In genomic region chr6:170243791-170244291, GRCh38 we compare ENCODE assay signal across 9 cellular contexts. TPM values are rescaled to one million over a fixed set of nuclear protein-coding genes. Genes with fewer than 3 reads are reported as not detected.
DNase-seq lines count a peak whose midpoint lies in the region; ATAC-seq lines count a peak whose summit lies in the region.
"Had no signal": no experiment of that assay in that cellular context is flagged by ENCODE, and none has a peak within 500 bp of the region (broad histone marks: within the 10 kb centered on the region; RNA-seq: fewer than 3 reads in every experiment).

No MANE protein-coding gene starts in this region.

- in situ Hi-C loops in KBM-7 (cut with MboI; ENCODE audit: low pct_unique_long_range_greater_than_20kb, low sequenced_read_pairs) = no loop called here

- H3K36me3 Mint-ChIP-seq in activated T-cell treated with anti-CD3 and anti-CD28 coated beads, Interleukin-2, amount 50 U/mL, for 72 hours (ENCODE audit: insufficient read depth in 2 of 2) = no peaks in the 10 kb centered on the region

- DNase-seq in AG20443 (ENCODE audit: low spot score) (peak; percentile 42), NCI-H2171 (lab: John Stamatoyannopoulos, UW) (peak; percentile 73), cerebellar cortex (ENCODE audit: low spot score) (peak; percentile 64), myocyte (ENCODE audit: low read depth) (peak; percentile 95), KBM-7 (no peak), NCI-H345 (lab: John Stamatoyannopoulos, UW) (no peak)
- DNase-seq in stimulated activated CD4-positive, alpha-beta T cell treated with anti-CD3 and anti-CD28 coated beads, Interleukin-15, amount 100 ng/mL, for 24 hours = no peak
- no peak for DNase-seq in activated T-cell treated with anti-CD3 and anti-CD28 coated beads, Interleukin-2, amount 50 U/mL, for 72 hours
- DNase-seq: activated CD4-positive, alpha-beta memory T cell treated with anti-CD3 and anti-CD28 coated beads, Interleukin-2, amount 10 ng/mL, durations not matched to agents 7 days and 5 days had no signal

- peaks cover 8% of the 10 kb centered on the region for H3K27me3 Mint-ChIP-seq in activated T-cell treated with anti-CD3 and anti-CD28 coated beads, Interleukin-2, amount 50 U/mL, for 72 hours (ENCODE audit: low read depth)
- H3K27me3 Mint-ChIP-seq: activated CD4-positive, alpha-beta memory T cell treated with anti-CD3 and anti-CD28 coated beads, Interleukin-2, amount 10 ng/mL, durations not matched to agents 7 days and 5 days had no signal

- no peak overlapping the region for H3K4me3 Mint-ChIP-seq in activated T-cell treated with anti-CD3 and anti-CD28 coated beads, Interleukin-2, amount 50 U/mL, for 72 hours
- H3K4me3 Mint-ChIP-seq: activated CD4-positive, alpha-beta memory T cell treated with anti-CD3 and anti-CD28 coated beads, Interleukin-2, amount 10 ng/mL, durations not matched to agents 7 days and 5 days had no signal

- no peaks in the 10 kb centered on the region for H3K4me1 Mint-ChIP-seq in activated T-cell treated with anti-CD3 and anti-CD28 coated beads, Interleukin-2, amount 50 U/mL, for 72 hours (ENCODE audit: low read depth)
- H3K4me1 Mint-ChIP-seq: activated CD4-positive, alpha-beta memory T cell treated with anti-CD3 and anti-CD28 coated beads, Interleukin-2, amount 10 ng/mL, durations not matched to agents 7 days and 5 days had no signal

- no peak for ATAC-seq in activated T-cell treated with anti-CD3 and anti-CD28 coated beads, Interleukin-2, amount 50 U/mL, for 72 hours (replicated peaks in 1 of 2)

- no peaks in the 10 kb centered on the region for H3K9me3 Mint-ChIP-seq in activated T-cell treated with anti-CD3 and anti-CD28 coated beads, Interleukin-2, amount 50 U/mL, for 72 hours
- H3K9me3 Mint-ChIP-seq: activated CD4-positive, alpha-beta memory T cell treated with anti-CD3 and anti-CD28 coated beads, Interleukin-2, amount 10 ng/mL, durations not matched to agents 7 days and 5 days had no signal

- H3K27ac Mint-ChIP-seq in activated T-cell treated with anti-CD3 and anti-CD28 coated beads, Interleukin-2, amount 50 U/mL, for 72 hours = no peak overlapping the region
- H3K27ac Mint-ChIP-seq: activated CD4-positive, alpha-beta memory T cell treated with anti-CD3 and anti-CD28 coated beads, Interleukin-2, amount 10 ng/mL, durations not matched to agents 7 days and 5 days had no signal

RNA-seq across cellular contexts. Expression of gene DLL1, which starts 47.0 kb away (rescaled TPM):
- 38.7 and 71.8 TPM in 2 replicates for total RNA-seq in myocyte
- 9.8 TPM for polyA plus RNA-seq in myocyte (2012)
- 1 to 10 TPM; 1.7 to 2.3 TPM for total RNA-seq in activated T-cell treated with anti-CD3 and anti-CD28 coated beads, Interleukin-2, amount 50 U/mL, for 72 hours

Comparison
In these comparisons a context has a peak if more than half of its experiments do, and no peak if none do; other contexts are left out.
1. DNase-seq: peak in AG20443 (single experiment), NCI-H2171 (single experiment), cerebellar cortex (single experiment) and myocyte (single experiment); none in KBM-7 (single experiment), stimulated activated CD4-positive, alpha-beta T cell treated with anti-CD3 and anti-CD28 coated beads, Interleukin-15, amount 100 ng/mL, for 24 hours (single experiment), NCI-H345 (single experiment) and activated T-cell treated with anti-CD3 and anti-CD28 coated beads, Interleukin-2, amount 50 U/mL, for 72 hours (0 of 2).
2. RNA of gene DLL1, which starts 47.0 kb away (total RNA-seq): 38.7 to 71.8 TPM in myocyte; 1.7 to 2.3 TPM in activated T-cell treated with anti-CD3 and anti-CD28 coated beads, Interleukin-2, amount 50 U/mL, for 72 hours; every median in the first group is over 10 times any median in the second.